ENCODE assay signal across 11 cellular contexts in the genomic region with DNA sequence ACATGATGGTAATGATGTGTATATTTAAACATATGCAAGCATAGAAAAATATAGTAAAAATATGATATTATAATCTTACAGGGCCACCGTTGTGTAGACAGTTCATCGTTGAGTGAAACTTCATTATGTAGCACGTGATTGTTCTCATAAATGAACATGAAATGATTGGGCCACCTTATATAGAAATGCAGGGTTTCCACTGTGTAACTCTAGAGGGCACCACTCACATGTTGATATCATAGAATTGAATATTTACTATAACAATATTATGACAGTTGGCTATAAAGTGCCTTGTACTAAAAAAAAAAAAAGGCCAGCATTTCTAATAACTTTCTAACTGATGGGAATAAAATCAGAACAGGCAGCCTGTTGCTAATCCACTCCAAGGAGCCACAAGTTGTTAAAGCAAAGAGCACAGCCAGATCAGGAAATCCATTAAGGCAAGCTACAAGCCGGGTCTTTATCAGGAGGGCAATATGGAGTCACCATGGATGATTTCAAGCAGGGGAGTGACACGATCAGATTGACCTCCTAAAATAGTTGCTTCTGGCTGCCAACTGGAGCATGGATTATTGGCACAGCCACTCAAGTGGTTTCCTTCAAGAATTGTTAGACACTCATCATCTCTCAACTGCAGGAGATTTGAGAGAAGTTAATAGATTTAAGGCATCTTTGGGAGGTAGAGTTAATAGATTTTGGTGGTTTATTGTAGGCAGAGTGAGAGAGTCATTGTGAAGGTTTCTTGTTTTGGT. TPM values are rescaled to one million over a fixed set of nuclear protein-coding genes. Genes with fewer than 3 reads are reported as not detected.
DNase-seq lines count a peak whose midpoint lies in the region; ATAC-seq, FAIRE-seq and TF ChIP-seq lines count a peak whose summit lies in the region.
"Had no signal": no experiment of that assay in that cellular context is flagged by ENCODE, and none has a peak within 500 bp of the region (broad histone marks: within the 10 kb centered on the region; RNA-seq: fewer than 3 reads in every experiment).

No MANE protein-coding gene starts in this region.

- H3K27me3 ChIP-seq in bronchial epithelial cell (ENCODE audit: control insufficient read depth, insufficient read depth, low read length), result no peaks in the 10 kb centered on the region
- H3K27me3 ChIP-seq in neutrophil, result peaks cover 33% of the 10 kb centered on the region
- H3K27me3 ChIP-seq: stomach had no signal

- no peak overlapping the region for H3K4me3 ChIP-seq in LNCaP clone FGC (ENCODE audit: low read depth, low read length)
- H3K4me3 ChIP-seq in bronchial epithelial cell (ENCODE audit: low read depth, low read length), result no peak overlapping the region
- H3K4me3 ChIP-seq in neutrophil (ENCODE audit: low read depth in 1 of 2, low read length in 1 of 2), result no peak overlapping the region
- no peak overlapping the region for H3K4me3 ChIP-seq in coronary artery
- H3K4me3 ChIP-seq: stomach had no signal

- ATAC-seq in GM18873 (IDR thresholded peaks at IDR 0.05; ENCODE audit: low FRiP score, unreplicated experiment), result no peak

- H3K36me3 ChIP-seq in bronchial epithelial cell (ENCODE audit: control insufficient read depth, insufficient read depth, low read length) (no peaks in the 10 kb centered on the region), neutrophil (no peaks in the 10 kb centered on the region)
- H3K36me3 ChIP-seq: stomach had no signal

- peaks cover 5 to 12% of the 10 kb centered on the region in 2 experiments for H3K4me1 ChIP-seq in neutrophil (ENCODE audit: control insufficient read depth in 1 of 2, insufficient read depth in 1 of 2, low read depth in 1 of 2, low read length in 1 of 2)

- no peaks in the 10 kb centered on the region for H3K9me3 ChIP-seq in neutrophil

- no peak for FAIRE-seq in bronchial epithelial cell (lab: Jason Lieb, UNC)

- peak; percentile 8 for DNase-seq in SKM-1 (lab: John Stamatoyannopoulos, UW; ENCODE audit: unreplicated experiment)
- DNase-seq in SKM-1 treated with dmso at 0.1 percent for 144 hours (lab: John Stamatoyannopoulos, UW; ENCODE audit: unreplicated experiment), result no peak
- no peak for DNase-seq in LNCaP clone FGC (ENCODE audit: low read depth)
- DNase-seq in bronchial epithelial cell (ENCODE audit: low read depth), result peak; percentile 72
- DNase-seq in coronary artery (ENCODE audit: low spot score), result no peak
- DNase-seq in activated CD4-positive, CD25-positive, alpha-beta regulatory T cell (lab: John Stamatoyannopoulos, UW), result no peak
- DNase-seq: NK-92 treated with Interleukin-12 subunit alpha and Interleukin-12 subunit beta, amount 100 ng/mL, for 24 hours; stomach had no signal

- H3K27ac ChIP-seq in neutrophil (no peak overlapping the region), coronary artery (no peak overlapping the region)
- H3K27ac ChIP-seq: stomach had no signal

- peak; percentile 56 for TF ChIP-seq CTCF in LNCaP clone FGC (IDR thresholded peaks at IDR 0.05; ENCODE audit: control insufficient read depth, extremely low read depth, insufficient read depth)
- TF ChIP-seq CTCF in bronchial epithelial cell (IDR thresholded peaks at IDR 0.05; ENCODE audit: insufficient read depth, low read length, severe bottlenecking), result peak; percentile 43
- TF ChIP-seq CTCF in neutrophil (IDR thresholded peaks at IDR 0.05), result peak; percentile 40
- TF ChIP-seq CTCF in coronary artery (IDR thresholded peaks at IDR 0.05), result no peak

RNA-seq across cellular contexts. Expression of a gene that starts 16.7 kb away (rescaled TPM):
- total RNA-seq in bronchial epithelial cell, result not detected in 2 replicates
- total RNA-seq: CD4-positive, CD25-positive, alpha-beta regulatory T cell; stomach had no signal

RNA-seq across cellular contexts. Expression of a gene that starts 25.4 kb away (rescaled TPM):
- 1.1 and 1.9 TPM in 2 replicates for total RNA-seq in bronchial epithelial cell
- total RNA-seq: CD4-positive, CD25-positive, alpha-beta regulatory T cell; stomach had no signal

RNA-seq across cellular contexts. Expression of a gene that starts 31.8 kb away (rescaled TPM):
- 0.13 TPM in 1 of 2 replicates, not detected in the other for total RNA-seq in bronchial epithelial cell
- total RNA-seq: CD4-positive, CD25-positive, alpha-beta regulatory T cell; stomach had no signal

RNA-seq across cellular contexts. Expression of a gene that starts 43.0 kb away (rescaled TPM):
- 71.9 and 113 TPM in 2 replicates for total RNA-seq in bronchial epithelial cell
- total RNA-seq: CD4-positive, CD25-positive, alpha-beta regulatory T cell had no signal

Comparison
In these comparisons a context has a peak if more than half of its experiments do, and no peak if none do; other contexts are left out.
1. DNase-seq: peak in SKM-1 (single experiment) and bronchial epithelial cell (single experiment); none in SKM-1 treated with dmso at 0.1 percent for 144 hours (single experiment), LNCaP clone FGC (single experiment), coronary artery (single experiment) and activated CD4-positive, CD25-positive, alpha-beta regulatory T cell (0 of 4).